In the genomic region with DNA sequence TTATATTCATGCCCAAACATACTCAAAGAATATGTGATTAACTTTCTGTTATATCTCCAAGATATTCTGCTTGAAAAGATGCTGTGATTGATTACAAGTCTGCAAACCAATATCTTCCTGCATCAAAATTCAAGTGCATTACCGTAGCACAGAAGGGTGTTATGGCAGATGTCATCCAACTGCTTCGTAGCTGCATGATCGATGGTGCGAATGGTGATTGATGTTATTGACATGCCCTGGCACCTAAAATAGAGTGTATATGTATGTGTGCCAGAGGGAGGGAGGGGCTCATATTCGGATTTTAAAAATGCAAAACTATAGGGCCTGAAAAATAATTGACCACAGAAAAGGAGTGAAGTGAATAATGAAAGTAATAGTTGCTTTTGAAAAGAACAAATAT, we compare ENCODE assay signal across 22 cellular contexts.
"Had no signal": no experiment of that assay in that cellular context is flagged by ENCODE, and none has a peak within 500 bp of the region (broad histone marks: within the 10 kb centered on the region; RNA-seq: fewer than 3 reads in every experiment).

No MANE protein-coding gene starts in this region.

- H3K9me3 ChIP-seq: esophagus muscularis mucosa, gastroesophageal sphincter, left lung, lower lobe of right lung had no signal

- ATAC-seq: foreskin keratinocyte, gastroesophageal sphincter, heart right ventricle, left cardiac atrium, left lung, left ventricle myocardium superior, lower lobe of right lung had no signal

- H3K36me3 Mint-ChIP-seq: memory B cell had no signal

- DNase-seq: dermis blood vessel endothelial cell; dorsolateral prefrontal cortex; effector CD4-positive, alpha-beta T cell; effector memory CD4-positive, alpha-beta T cell; foreskin keratinocyte; head of caudate nucleus; heart right ventricle; hippocampal formation; left cardiac atrium; left lung; left ventricle myocardium superior; lower lobe of right lung; mesendoderm; midbrain had no signal

- H3K27ac ChIP-seq: coronary artery, dorsolateral prefrontal cortex, esophagus muscularis mucosa, foreskin keratinocyte, gastroesophageal sphincter, heart right ventricle, left lung, lower lobe of right lung had no signal

- H3K4me3 Mint-ChIP-seq: memory B cell had no signal

- H3K4me3 ChIP-seq: coronary artery, dorsolateral prefrontal cortex, esophagus muscularis mucosa, gastroesophageal sphincter, heart right ventricle, left lung, lower lobe of right lung had no signal

- H3K27ac Mint-ChIP-seq: memory B cell had no signal

- H3K27me3 Mint-ChIP-seq: memory B cell had no signal

- H3K4me1 ChIP-seq: esophagus muscularis mucosa, foreskin keratinocyte, gastroesophageal sphincter, heart right ventricle, left lung, lower lobe of right lung had no signal

- H3K36me3 ChIP-seq: esophagus muscularis mucosa, gastroesophageal sphincter, heart right ventricle, left lung, lower lobe of right lung had no signal

- FAIRE-seq: endothelial cell of umbilical vein, frontal cortex, islet of Langerhans, keratinocyte had no signal

- H3K27me3 ChIP-seq: dorsolateral prefrontal cortex, esophagus muscularis mucosa, foreskin keratinocyte, gastroesophageal sphincter, heart right ventricle, left lung had no signal

- H3K4me1 Mint-ChIP-seq: memory B cell had no signal
